ENCODE assay signal across 9 cellular contexts in genomic region chr2:46873632-46874068, GRCh38. TPM values are rescaled to one million over a fixed set of nuclear protein-coding genes. Genes with fewer than 3 reads are reported as not detected.
DNase-seq lines count a peak whose midpoint lies in the region; ATAC-seq and TF ChIP-seq lines count a peak whose summit lies in the region.
"Had no signal": no experiment of that assay in that cellular context is flagged by ENCODE, and none has a peak within 500 bp of the region (broad histone marks: within the 10 kb centered on the region; RNA-seq: fewer than 3 reads in every experiment).

No MANE protein-coding gene starts in this region.

- peaks cover 15% of the 10 kb centered on the region for H3F3A ChIP-seq in MM.1S (ENCODE audit: insufficient read depth, low read length)

- H3K36me3 ChIP-seq in Peyer's patch: no peaks in the 10 kb centered on the region
- H3K36me3 ChIP-seq in tibial nerve: no peaks in the 10 kb centered on the region
- no peaks in the 10 kb centered on the region for H3K36me3 ChIP-seq in MM.1S (replicated peaks; ENCODE audit: insufficient read depth, low read length)

- H3K27me3 ChIP-seq in Peyer's patch (no peaks in the 10 kb centered on the region), tibial nerve (no peaks in the 10 kb centered on the region), MM.1S (replicated peaks; ENCODE audit: insufficient read depth, low read length) (peaks cover 79% of the 10 kb centered on the region)

- H3K9me3 ChIP-seq in Peyer's patch (no peaks in the 10 kb centered on the region), tibial nerve (no peaks in the 10 kb centered on the region), MM.1S (replicated peaks; ENCODE audit: insufficient read depth, low read length) (no peaks in the 10 kb centered on the region)

- H3K9me2 ChIP-seq in MM.1S (replicated peaks; ENCODE audit: insufficient read depth, low read length): no peaks in the 10 kb centered on the region

- H2AFZ ChIP-seq in MM.1S (ENCODE audit: low read length): no peak overlapping the region

- H3K4me1 ChIP-seq in Peyer's patch (peaks cover 0 to 35% (median 3%) of the 10 kb centered on the region in 4 donors), tibial nerve (peaks cover 0 to 33% (median 20%) of the 10 kb centered on the region in 4 donors), MM.1S (ENCODE audit: low read length) (peaks cover 10% of the 10 kb centered on the region)

- no peak overlapping the region for H3K4me2 ChIP-seq in MM.1S (ENCODE audit: low read depth, low read length)

- H3K4me3 ChIP-seq in Peyer's patch: no peak overlapping the region
- H3K4me3 ChIP-seq in tibial nerve: no peak overlapping the region
- H3K4me3 ChIP-seq in MM.1S (ENCODE audit: low read length): no peak overlapping the region

- peak; percentile 92 for DNase-seq in H4 (ENCODE audit: low spot score)
- peak; percentile 27 to 91 (median 73) for DNase-seq in Peyer's patch
- peak; percentile 85 for DNase-seq in dedifferentiated amniotic fluid mesenchymal stem cell (ENCODE audit: extremely low spot score)
- peak; percentile 87 for DNase-seq in mucosa of gallbladder (ENCODE audit: low spot score)
- peak; percentile 41 to 70 for DNase-seq in tibial nerve (ENCODE audit: low spot score in 2 of 2)
- DNase-seq in effector CD4-positive, alpha-beta T cell: no peak
- DNase-seq in MM.1S: no peak
- DNase-seq: naive B cell had no signal

- peaks cover 9% of the 10 kb centered on the region for H4K20me1 ChIP-seq in MM.1S (ENCODE audit: insufficient read depth, low read length)

- 34 to 67% methylated on average over 5 of the region's 5 CpGs for WGBS in tibial nerve, 2 donors

- no peak for ATAC-seq in GM21723 (IDR thresholded peaks at IDR 0.05; ENCODE audit: unreplicated experiment)

- H3K27ac ChIP-seq in Peyer's patch: peak overlapping the region in 3 of 4 donors; percentile 27 to 54 (median 37)
- peak overlapping the region in 2 of 4 donors; percentile 58 to 75 for H3K27ac ChIP-seq in tibial nerve
- H3K27ac ChIP-seq in MM.1S (ENCODE audit: low read length): no peak overlapping the region

- H3K79me2 ChIP-seq in MM.1S (ENCODE audit: low read length): no peaks in the 10 kb centered on the region

- no peak for TF ChIP-seq CTCF in Peyer's patch (IDR thresholded peaks at IDR 0.05)
- no peak for TF ChIP-seq CTCF in tibial nerve (IDR thresholded peaks at IDR 0.05)
- TF ChIP-seq CTCF in MM.1S (IDR thresholded peaks at IDR 0.05; ENCODE audit: low read length): no peak

- peak in 1 of 2 donors; percentile 61 for TF ChIP-seq EP300 in tibial nerve (IDR thresholded peaks at IDR 0.05)

- TF ChIP-seq POLR2A in Peyer's patch (IDR thresholded peaks at IDR 0.05): no peak
- TF ChIP-seq POLR2A in tibial nerve (IDR thresholded peaks at IDR 0.05): no peak

- no peak overlapping the region for H3K9ac ChIP-seq in MM.1S (ENCODE audit: low read length)

RNA-seq across cellular contexts. Expression of gene MCFD2, which starts 42.0 kb away (rescaled TPM):
- total RNA-seq in H4 (2014; rRNA removed; shearing (Covaris generic)): 112 and 124 TPM in 2 replicates
- total RNA-seq in Peyer's patch (10 to 100 TPM; 21.5 to 60.4 (median 49.2) TPM), mucosa of gallbladder (78.9 TPM), tibial nerve (100 to 1,000 TPM in 1 of 4 donors, 10 to 100 TPM in 3; 49.2 to 111 (median 56.0) TPM)

Comparison
In these comparisons a context has a peak if more than half of its experiments do, and no peak if none do; other contexts are left out.
1. DNase-seq: peak in H4 (single experiment), Peyer's patch (3 of 3), dedifferentiated amniotic fluid mesenchymal stem cell (single experiment), mucosa of gallbladder (single experiment) and tibial nerve (2 of 2); none in effector CD4-positive, alpha-beta T cell (single experiment) and MM.1S (single experiment).